In genomic region chr6:147023148-147023547, GRCh38 we compare ENCODE assay signal across 14 cellular contexts.
"Had no signal": no experiment of that assay in that cellular context is flagged by ENCODE, and none has a peak within 500 bp of the region (broad histone marks: within the 10 kb centered on the region; RNA-seq: fewer than 3 reads in every experiment).

No MANE protein-coding gene starts in this region.

- H3K9me3 ChIP-seq: left ventricle myocardium inferior had no signal

- DNase-seq: activated CD4-positive, alpha-beta T cell treated with anti-CD3 and anti-CD28 coated beads, Interleukin-2, amount 50 U/mL, for 48 hours; activated CD8-positive, alpha-beta memory T cell treated with anti-CD3 and anti-CD28 coated beads, Interleukin-2, amount 10 ng/mL, durations not matched to agents 7 days and 5 days; activated effector memory CD4-positive, alpha-beta T cell treated with anti-CD3 and anti-CD28 coated beads, Interleukin-2, amount 50 U/mL, for 16 hours; activated T-cell treated with anti-CD3 and anti-CD28 coated beads, Interleukin-2, amount 50 U/mL, for 24 hours; brain microvascular endothelial cell; effector memory CD8-positive, alpha-beta T cell; erythroblast; kidney; left ventricle myocardium inferior; stimulated activated CD4-positive, alpha-beta T cell treated with anti-CD3 and anti-CD28 coated beads, Interleukin-2, amount 100 ng/mL, for 48 hours; stimulated activated naive CD4-positive, alpha-beta T cell treated with Interleukin-2 at 50 U/mL for 16 hours; trophoblast cell had no signal

- H3K4me1 ChIP-seq: left ventricle myocardium inferior had no signal

- ATAC-seq: activated CD4-positive, CD25-positive, alpha-beta regulatory T cell treated with anti-CD3 and anti-CD28 coated beads, Interleukin-2, amount 50 U/mL, for 24 hours; activated CD8-positive, alpha-beta memory T cell treated with anti-CD3 and anti-CD28 coated beads, Interleukin-2, amount 10 ng/mL, durations not matched to agents 7 days and 5 days; effector memory CD8-positive, alpha-beta T cell had no signal

- H3K36me3 ChIP-seq: brain microvascular endothelial cell, left ventricle myocardium inferior had no signal

- H3K27me3 ChIP-seq: brain microvascular endothelial cell, hepatocyte had no signal

- H3K27ac ChIP-seq: brain microvascular endothelial cell, hepatocyte, left ventricle myocardium inferior had no signal

- H3K4me3 ChIP-seq: hepatocyte, left ventricle myocardium inferior had no signal
